ENCODE assay signal across 23 cellular contexts in genomic region chr7:34837316-34837715, GRCh38.
DNase-seq lines count a peak whose midpoint lies in the region; ATAC-seq, FAIRE-seq and TF ChIP-seq lines count a peak whose summit lies in the region.
"Had no signal": no experiment of that assay in that cellular context is flagged by ENCODE, and none has a peak within 500 bp of the region (broad histone marks: within the 10 kb centered on the region; RNA-seq: fewer than 3 reads in every experiment).

No MANE protein-coding gene starts in this region.

- FAIRE-seq in endothelial cell of umbilical vein (lab: Jason Lieb, UNC) = peak; percentile 91
- no peak for FAIRE-seq in urothelium cell line (lab: Jason Lieb, UNC)

- H3K4me1 Mint-ChIP-seq in GM23338 = peaks cover 4% of the 10 kb centered on the region
- H3K4me1 Mint-ChIP-seq: activated T-helper 17 cell treated with anti-CD3 and anti-CD28 coated beads, Interleukin-2, amount 50 U/mL, for 72 hours; nephron had no signal

- H3K79me2 ChIP-seq in GM23338 (replicated peaks; ENCODE audit: insufficient read depth) = no peaks in the 10 kb centered on the region
- H3K79me2 ChIP-seq in endothelial cell of umbilical vein (ENCODE audit: control insufficient read depth, insufficient read depth, low read length) = no peaks in the 10 kb centered on the region

- no peak overlapping the region for H3K4me3 ChIP-seq in BLaER1 treated with 17β-estradiol and CSF1 and Interleukin-3, amounts not matched to agents 10 nM and 100 nM
- H3K4me3 ChIP-seq in GM23338 = no peak overlapping the region
- peak overlapping the region in 1 of 3 experiments; percentile 10 for H3K4me3 ChIP-seq in endothelial cell of umbilical vein (replicated peaks in 1 of 3; ENCODE audit: insufficient read depth in 1 of 3, low read depth in 1 of 3, low read length in 3 of 3)
- H3K4me3 ChIP-seq: body of pancreas, left lung, thoracic aorta had no signal

- H4K20me1 ChIP-seq in BLaER1 treated with 17β-estradiol and CSF1 and Interleukin-3, amounts not matched to agents 10 nM and 100 nM = no peaks in the 10 kb centered on the region
- H4K20me1 ChIP-seq in GM23338 (replicated peaks; ENCODE audit: insufficient read depth) (no peaks in the 10 kb centered on the region), endothelial cell of umbilical vein (replicated peaks; ENCODE audit: control insufficient read depth, extremely low read depth, insufficient read depth, low read length) (no peaks in the 10 kb centered on the region)

- H3K4me3 Mint-ChIP-seq in GM23338 = no peak overlapping the region
- H3K4me3 Mint-ChIP-seq: activated CD4-positive, alpha-beta T cell treated with anti-CD3 and anti-CD28 coated beads, Interleukin-2, amount 10 ng/mL, durations not matched to agents 7 days and 5 days; activated naive CD8-positive, alpha-beta T cell treated with anti-CD3 and anti-CD28 coated beads, Interleukin-2, amount 10 ng/mL, durations not matched to agents 7 days and 5 days; activated T-helper 17 cell treated with anti-CD3 and anti-CD28 coated beads, Interleukin-2, amount 50 U/mL, for 72 hours; CD8-positive, alpha-beta T cell; endodermal cell; nephron had no signal

- H3K9me3 Mint-ChIP-seq in GM23338 = no peaks in the 10 kb centered on the region
- H3K9me3 Mint-ChIP-seq: activated CD4-positive, alpha-beta T cell treated with anti-CD3 and anti-CD28 coated beads, Interleukin-2, amount 10 ng/mL, durations not matched to agents 7 days and 5 days; activated naive CD8-positive, alpha-beta T cell treated with anti-CD3 and anti-CD28 coated beads, Interleukin-2, amount 10 ng/mL, durations not matched to agents 7 days and 5 days; activated T-helper 17 cell treated with anti-CD3 and anti-CD28 coated beads, Interleukin-2, amount 50 U/mL, for 72 hours; CD8-positive, alpha-beta T cell; endodermal cell; nephron had no signal

- H3K27me3 Mint-ChIP-seq in GM23338 (ENCODE audit: insufficient read depth, low read depth, poor library complexity) = no peaks in the 10 kb centered on the region
- H3K27me3 Mint-ChIP-seq: activated naive CD8-positive, alpha-beta T cell treated with anti-CD3 and anti-CD28 coated beads, Interleukin-2, amount 10 ng/mL, durations not matched to agents 7 days and 5 days had no signal

- dilution Hi-C loops in endothelial cell of umbilical vein (cut with MboI; ENCODE audit: extremely low pct_ligation_motif_present, low sequenced_read_pairs) = no loop called here

- H3K9me2 ChIP-seq in GM23338 (ENCODE audit: insufficient read depth) = peaks cover 8% of the 10 kb centered on the region; the same call in 1 of the 2 replicates

- peak overlapping the region in 1 of 11 experiments; percentile 13; a peak in 1 of 22 replicates for H3K9ac ChIP-seq in BLaER1 treated with 17β-estradiol and CSF1 and Interleukin-3, amounts not matched to agents 10 nM and 100 nM
- H3K9ac ChIP-seq in endothelial cell of umbilical vein (replicated peaks; ENCODE audit: extremely low read depth, insufficient read depth, low read length) = no peak overlapping the region

- no TSS peak for BruUV-seq in endothelial cell of umbilical vein (replicated peaks; lab: Mats Ljungman, UMichigan)

- H3F3A ChIP-seq in GM23338 (replicated peaks; ENCODE audit: low read depth) = no peaks in the 10 kb centered on the region

- H3K36me3 ChIP-seq in BLaER1 treated with 17β-estradiol and CSF1 and Interleukin-3, amounts not matched to agents 10 nM and 100 nM = no peaks in the 10 kb centered on the region
- H3K36me3 ChIP-seq in GM23338 (ENCODE audit: insufficient read depth) (no peaks in the 10 kb centered on the region), endothelial cell of umbilical vein (ENCODE audit: control insufficient read depth in 2 of 2, extremely low read depth in 1 of 2, insufficient read depth in 2 of 2, low read length in 2 of 2) (no peaks in the 10 kb centered on the region)
- H3K36me3 ChIP-seq: left lung, thoracic aorta had no signal

- no peaks in the 10 kb centered on the region for H3K36me3 Mint-ChIP-seq in GM23338 (ENCODE audit: low read depth)
- H3K36me3 Mint-ChIP-seq: activated naive CD8-positive, alpha-beta T cell treated with anti-CD3 and anti-CD28 coated beads, Interleukin-2, amount 10 ng/mL, durations not matched to agents 7 days and 5 days; CD8-positive, alpha-beta T cell had no signal

- peak overlapping the region in 7 of 11 experiments; percentile 12 to 75 (median 38); a peak in 12 of 22 replicates for H3K4me2 ChIP-seq in BLaER1 treated with 17β-estradiol and CSF1 and Interleukin-3, amounts not matched to agents 10 nM and 100 nM
- no peak overlapping the region for H3K4me2 ChIP-seq in GM23338
- H3K4me2 ChIP-seq in endothelial cell of umbilical vein (ENCODE audit: insufficient read depth, low read length) = peak overlapping the region; percentile 40

- intact Hi-C loops in endothelial cell of umbilical vein (cut with micrococcal nuclease) = loop anchor here (2.0 to 5.0 kb wide), 2 partner anchors 13 to 200 kb away; partner anchors contain the start of gene DPY19L1

- peaks cover 0 to 18% (median 11%) of the 10 kb centered on the region in 10 experiments; a peak in 13 of 20 replicates for H3K4me1 ChIP-seq in BLaER1 treated with 17β-estradiol and CSF1 and Interleukin-3, amounts not matched to agents 10 nM and 100 nM
- H3K4me1 ChIP-seq in GM23338 (ENCODE audit: insufficient read depth) = no peaks in the 10 kb centered on the region
- peaks cover 14% of the 10 kb centered on the region for H3K4me1 ChIP-seq in endothelial cell of umbilical vein (ENCODE audit: control insufficient read depth, extremely low read depth, insufficient read depth, low read length)
- H3K4me1 ChIP-seq: body of pancreas, left lung had no signal

- no peaks in the 10 kb centered on the region for H3K9me3 ChIP-seq in BLaER1 treated with 17β-estradiol and CSF1 and Interleukin-3, amounts not matched to agents 10 nM and 100 nM (replicated peaks in 1 of 11)
- H3K9me3 ChIP-seq in endothelial cell of umbilical vein (replicated peaks; ENCODE audit: control insufficient read depth, insufficient read depth, low read length) = no peaks in the 10 kb centered on the region
- H3K9me3 ChIP-seq: body of pancreas, left lung, thoracic aorta had no signal

- H2AFZ ChIP-seq in GM23338 (peak overlapping the region; percentile 45; the same call in 1 of the 2 replicates), endothelial cell of umbilical vein (ENCODE audit: low read depth, low read length) (peak overlapping the region; percentile 84)

- no peak for ATAC-seq in GM23338
- ATAC-seq in GM21737 (IDR thresholded peaks at IDR 0.05; ENCODE audit: unreplicated experiment) = no peak
- ATAC-seq: activated T-helper 17 cell treated with anti-CD3 and anti-CD28 coated beads, Interleukin-2, amount 50 U/mL, for 72 hours; body of pancreas; CD8-positive, alpha-beta T cell; left lung had no signal

- CTCF ChIA-PET in endothelial cell of umbilical vein (lab: Charles Lee) = interaction anchor here (0.6 to 3.5 kb wide), 4 partner anchors 12 to 96 kb away, joined by 3 to 17 read pairs (median 4); no protein-coding TSS in a partner anchor

- H3K27me3 ChIP-seq in BLaER1 treated with 17β-estradiol and CSF1 and Interleukin-3, amounts not matched to agents 10 nM and 100 nM = no peaks in the 10 kb centered on the region
- no peaks in the 10 kb centered on the region for H3K27me3 ChIP-seq in GM23338 (ENCODE audit: insufficient read depth)
- no peaks in the 10 kb centered on the region for H3K27me3 ChIP-seq in endothelial cell of umbilical vein (ENCODE audit: control insufficient read depth in 2 of 2, insufficient read depth in 2 of 2, low read length in 2 of 2)
- H3K27me3 ChIP-seq: body of pancreas, left lung had no signal

- TF ChIP-seq POLR2A in endothelial cell of umbilical vein (IDR thresholded peaks at IDR 0.05; ENCODE audit: low read depth, low read length) = no peak

- DNase-seq in GM23338 (ENCODE audit: low spot score) (no peak), NCI-H82 (lab: John Stamatoyannopoulos, UW) (peak; percentile 23), endothelial cell of umbilical vein (ENCODE audit: low read depth, low spot score) (peak; percentile 62), COR-L47 (lab: John Stamatoyannopoulos, UW) (no peak), retina (no peak), urothelium cell line (ENCODE audit: low spot score) (no peak)
- DNase-seq: activated CD4-positive, alpha-beta T cell treated with anti-CD3 and anti-CD28 coated beads, Interleukin-2, amount 10 ng/mL, durations not matched to agents 7 days and 5 days; activated naive CD8-positive, alpha-beta T cell treated with anti-CD3 and anti-CD28 coated beads, Interleukin-2, amount 10 ng/mL, durations not matched to agents 7 days and 5 days; body of pancreas; CD8-positive, alpha-beta T cell; endodermal cell; left lung; NCI-H1694; NCI-H510A; SHP77 treated with DMSO at 0.1 percent for 48 hours; stimulated activated CD4-positive, alpha-beta T cell treated with anti-CD3 and anti-CD28 coated beads, Interleukin-2, amount 100 ng/mL, for 24 hours; stimulated activated naive CD4-positive, alpha-beta T cell; T-helper 1 cell had no signal

- POLR2A ChIA-PET in endothelial cell of umbilical vein (lab: Charles Lee) = no interaction called here

- TF ChIP-seq CTCF in GM23338 (conservative IDR thresholded peaks at IDR 0.05; ENCODE audit: low read depth in 2 of 2) (no peak), endothelial cell of umbilical vein (IDR thresholded peaks at IDR 0.05; ENCODE audit: extremely low read depth in 1 of 2, insufficient read depth in 1 of 2, low read depth in 1 of 2, low read length in 2 of 2) (no peak)

- no peak overlapping the region for H3K27ac Mint-ChIP-seq in GM23338
- H3K27ac Mint-ChIP-seq: activated CD4-positive, alpha-beta T cell treated with anti-CD3 and anti-CD28 coated beads, Interleukin-2, amount 10 ng/mL, durations not matched to agents 7 days and 5 days; activated naive CD8-positive, alpha-beta T cell treated with anti-CD3 and anti-CD28 coated beads, Interleukin-2, amount 10 ng/mL, durations not matched to agents 7 days and 5 days; activated T-helper 17 cell treated with anti-CD3 and anti-CD28 coated beads, Interleukin-2, amount 50 U/mL, for 72 hours; CD8-positive, alpha-beta T cell; endodermal cell; nephron had no signal

- peak overlapping the region in 4 of 11 experiments; percentile 11 to 60 (median 39); a peak in 6 of 22 replicates for H3K27ac ChIP-seq in BLaER1 treated with 17β-estradiol and CSF1 and Interleukin-3, amounts not matched to agents 10 nM and 100 nM
- H3K27ac ChIP-seq in GM23338 (ENCODE audit: low read depth) (no peak overlapping the region), endothelial cell of umbilical vein (ENCODE audit: insufficient read depth, low read depth, low read length) (peak overlapping the region; percentile 28)
- H3K27ac ChIP-seq: body of pancreas, left lung, thoracic aorta had no signal

- H3K9me1 ChIP-seq in endothelial cell of umbilical vein (replicated peaks; ENCODE audit: control insufficient read depth, extremely low read depth, insufficient read depth, low read length) = no peaks in the 10 kb centered on the region

TF ChIP-seq in GM23338, 12 proteins besides CTCF, POLR2A, EP300 and RAD21:
- TF ChIP-seq ZNF331 (CRISPR knock-in tag; IDR thresholded peaks at IDR 0.05; ENCODE audit: low read depth) = no peak
- TF ChIP-seq STAT1 (IDR thresholded peaks at IDR 0.05; ENCODE audit: unreplicated experiment) = no peak

TF ChIP-seq in endothelial cell of umbilical vein, 7 proteins besides CTCF, POLR2A, EP300 and RAD21 (continues in another document):
- no peak for TF ChIP-seq EZH2 (IDR thresholded peaks at IDR 0.05; ENCODE audit: borderline replicate concordance, low read depth, low read length, severe bottlenecking)
- no peak for TF ChIP-seq GATA2 (IDR thresholded peaks at IDR 0.05; ENCODE audit: insufficient read depth, insufficient read length, low read depth, low read length)

Comparison
In these comparisons a context has a peak if more than half of its experiments do, and no peak if none do; other contexts are left out.
1. DNase-seq: peak in NCI-H82 (single experiment) and endothelial cell of umbilical vein (single experiment); none in GM23338 (single experiment), COR-L47 (single experiment), retina (single experiment) and urothelium cell line (single experiment).